In the genomic region with DNA sequence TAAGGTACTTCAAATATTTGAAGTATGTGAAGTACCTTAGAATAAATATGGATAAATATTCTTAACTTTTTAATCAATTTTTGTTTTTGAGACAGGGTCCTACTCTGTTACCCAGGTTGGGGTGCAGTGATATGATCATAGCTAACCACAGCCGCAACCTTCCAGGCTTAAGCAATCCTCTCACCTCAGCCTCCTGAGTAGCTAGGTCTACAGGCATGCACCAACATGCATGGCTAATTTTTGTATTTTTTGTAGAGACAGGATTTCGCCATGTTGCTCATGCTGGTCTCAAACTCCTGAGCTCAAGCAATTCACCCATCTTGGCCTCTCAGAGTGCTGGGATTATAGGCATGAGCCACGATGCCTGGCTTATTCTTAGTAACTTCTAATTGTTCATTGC, we compare ENCODE assay signal across 23 cellular contexts.
"Had no signal": no experiment of that assay in that cellular context is flagged by ENCODE, and none has a peak within 500 bp of the region (broad histone marks: within the 10 kb centered on the region; RNA-seq: fewer than 3 reads in every experiment).

No MANE protein-coding gene starts in this region.

- H3K27ac Mint-ChIP-seq: dendritic cell treated with granulocyte-macrophage colony-stimulating factor and Interleukin-4, amounts not matched to agents 40 ng/mL and 50 ng/mL, for 4 days; effector memory CD8-positive, alpha-beta T cell; endodermal cell; memory B cell had no signal

- H3K36me3 ChIP-seq: colonic mucosa, gastrocnemius medialis had no signal

- H3K27me3 Mint-ChIP-seq: dendritic cell treated with granulocyte-macrophage colony-stimulating factor and Interleukin-4, amounts not matched to agents 40 ng/mL and 50 ng/mL, for 4 days; effector memory CD8-positive, alpha-beta T cell; memory B cell; naive thymus-derived CD4-positive, alpha-beta T cell had no signal

- DNase-seq: colonic mucosa; cortex of kidney; effector CD8-positive, alpha-beta T cell; effector memory CD8-positive, alpha-beta T cell; endodermal cell; foreskin melanocyte; gastrocnemius medialis; glutamatergic neuron; head of caudate nucleus; heart right ventricle; hippocampal formation; left cardiac atrium; left lung; left ventricle myocardium superior; lower lobe of right lung; mesendoderm; midbrain; naive thymus-derived CD4-positive, alpha-beta T cell had no signal

- H3K9me3 ChIP-seq: colonic mucosa, esophagus muscularis mucosa, gastrocnemius medialis, left lung, lower lobe of right lung had no signal

- FAIRE-seq: endometrium, keratinocyte had no signal

- H3K27ac ChIP-seq: colonic mucosa, esophagus muscularis mucosa, gastrocnemius medialis, heart right ventricle, left lung, lower lobe of right lung had no signal

- H3K4me3 Mint-ChIP-seq: dendritic cell treated with granulocyte-macrophage colony-stimulating factor and Interleukin-4, amounts not matched to agents 40 ng/mL and 50 ng/mL, for 4 days; effector memory CD8-positive, alpha-beta T cell; endodermal cell; memory B cell; naive thymus-derived CD4-positive, alpha-beta T cell had no signal

- ATAC-seq: effector memory CD8-positive, alpha-beta T cell; gastrocnemius medialis; heart right ventricle; left cardiac atrium; left lung; left ventricle myocardium superior; lower lobe of right lung; naive thymus-derived CD4-positive, alpha-beta T cell had no signal

- H3K4me3 ChIP-seq: colonic mucosa, esophagus muscularis mucosa, gastrocnemius medialis, heart right ventricle, left lung, lower lobe of right lung had no signal

- H3K27me3 ChIP-seq: colonic mucosa, esophagus muscularis mucosa, gastrocnemius medialis, heart right ventricle, left lung had no signal

- H3K9me3 Mint-ChIP-seq: dendritic cell treated with granulocyte-macrophage colony-stimulating factor and Interleukin-4, amounts not matched to agents 40 ng/mL and 50 ng/mL, for 4 days; effector memory CD8-positive, alpha-beta T cell; endodermal cell; memory B cell; naive thymus-derived CD4-positive, alpha-beta T cell had no signal

- H3K4me1 ChIP-seq: colonic mucosa, esophagus muscularis mucosa, heart right ventricle, left lung, lower lobe of right lung had no signal

- H3K4me1 Mint-ChIP-seq: endodermal cell, memory B cell had no signal
